ENCODE assay signal across 8 cellular contexts in genomic region chr5:156914371-156914737, GRCh38.
DNase-seq lines count a peak whose midpoint lies in the region; ATAC-seq and TF ChIP-seq lines count a peak whose summit lies in the region.

No MANE protein-coding gene starts in this region.

- no peak for DNase-seq in central memory CD8-positive, alpha-beta T cell (ENCODE audit: low spot score in 2 of 2)
- no peak for DNase-seq in middle frontal gyrus (ENCODE audit: extremely low spot score, low spot score)
- DNase-seq in NCI-H2107 treated with DMSO at 0.1 percent for 48 hours (lab: John Stamatoyannopoulos, UW; ENCODE audit: unreplicated experiment), result no peak
- DNase-seq in NCI-H1092 treated with DMSO at 0.1 percent for 48 hours (lab: John Stamatoyannopoulos, UW), result no peak
- no peak for DNase-seq in superior temporal gyrus (ENCODE audit: extremely low spot score)

- H3K9me3 Mint-ChIP-seq in central memory CD8-positive, alpha-beta T cell, result peaks cover 4% of the 10 kb centered on the region

- H3K4me3 Mint-ChIP-seq in central memory CD8-positive, alpha-beta T cell, result peak overlapping the region; percentile 74

- ATAC-seq in GM18505 (IDR thresholded peaks at IDR 0.05; ENCODE audit: unreplicated experiment) (peak; percentile 6), GM21360 (IDR thresholded peaks at IDR 0.05; ENCODE audit: unreplicated experiment) (peak; percentile 16), HG03280 (IDR thresholded peaks at IDR 0.05; ENCODE audit: unreplicated experiment) (peak; percentile 14)
- no peak for ATAC-seq in central memory CD8-positive, alpha-beta T cell (replicated peaks; ENCODE audit: extremely low read depth, poor library complexity, severe bottlenecking)

- peak overlapping the region; percentile 85 for H3K27ac Mint-ChIP-seq in central memory CD8-positive, alpha-beta T cell (ENCODE audit: low read depth)

- peaks cover 41% of the 10 kb centered on the region for H3K4me1 Mint-ChIP-seq in central memory CD8-positive, alpha-beta T cell

- no peak for TF ChIP-seq POLR2A in GM18505 (IDR thresholded peaks at IDR 0.05; ENCODE audit: borderline replicate concordance, extremely low read depth, insufficient read depth, insufficient read length)

- no peaks in the 10 kb centered on the region for H3K27me3 Mint-ChIP-seq in central memory CD8-positive, alpha-beta T cell

- no peaks in the 10 kb centered on the region for H3K36me3 Mint-ChIP-seq in central memory CD8-positive, alpha-beta T cell (ENCODE audit: insufficient read depth)
